In the genomic region with DNA sequence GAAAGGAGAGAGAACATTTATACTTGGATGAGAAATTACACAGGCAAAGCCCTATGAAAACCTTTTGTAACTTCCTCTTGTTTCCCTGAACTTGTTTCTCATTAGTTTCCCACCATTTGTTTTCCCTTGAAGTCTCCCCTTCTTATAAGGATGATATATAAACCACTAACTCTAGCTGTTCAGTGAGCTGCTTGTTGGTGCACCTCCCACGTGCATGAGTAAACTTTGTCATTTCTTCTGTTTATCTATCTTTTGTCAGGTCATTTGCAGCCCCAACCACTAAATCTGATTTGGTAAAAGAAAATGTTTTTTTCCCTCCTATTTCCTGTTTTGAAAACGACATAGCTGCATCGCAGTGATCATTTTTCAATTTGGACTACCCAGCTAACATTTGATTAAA, we compare ENCODE assay signal across 19 cellular contexts.
DNase-seq lines count a peak whose midpoint lies in the region; TF ChIP-seq lines count a peak whose summit lies in the region.
"Had no signal": no experiment of that assay in that cellular context is flagged by ENCODE, and none has a peak within 500 bp of the region (broad histone marks: within the 10 kb centered on the region; RNA-seq: fewer than 3 reads in every experiment).

No MANE protein-coding gene starts in this region.

- intact Hi-C loops in PC-9 (cut with micrococcal nuclease; ENCODE audit: unreplicated experiment), result no loop called here

- H3K4me3 Mint-ChIP-seq in mesothelial cell of epicardium, result no peak overlapping the region
- H3K4me3 Mint-ChIP-seq in glutamatergic neuron (ENCODE audit: unreplicated experiment), result no peak overlapping the region
- H3K4me3 Mint-ChIP-seq: CD8-positive, alpha-beta memory T cell had no signal

- BruUV-seq in PC-9 (replicated peaks; lab: Mats Ljungman, UMichigan), result no TSS peak

- H3K36me3 Mint-ChIP-seq in mesothelial cell of epicardium, result no peaks in the 10 kb centered on the region
- H3K36me3 Mint-ChIP-seq in glutamatergic neuron (ENCODE audit: unreplicated experiment), result no peaks in the 10 kb centered on the region
- H3K36me3 Mint-ChIP-seq: CD8-positive, alpha-beta memory T cell had no signal

- no peak overlapping the region for H3K27ac ChIP-seq in PC-9
- H3K27ac ChIP-seq in brain microvascular endothelial cell, result peak overlapping the region; percentile 62
- H3K27ac ChIP-seq: BLaER1 treated with 17β-estradiol and CSF1 and Interleukin-3, amounts not matched to agents 10 nM and 100 nM; Peyer's patch had no signal

- CTCF ChIA-PET in PC-9 (lab: Charles Lee), result no interaction called here

- peaks cover 2% of the 10 kb centered on the region for H3K27me3 Mint-ChIP-seq in mesothelial cell of epicardium (ENCODE audit: low read depth)
- H3K27me3 Mint-ChIP-seq in glutamatergic neuron (ENCODE audit: unreplicated experiment), result no peaks in the 10 kb centered on the region
- H3K27me3 Mint-ChIP-seq: CD8-positive, alpha-beta memory T cell had no signal

- H3K4me1 ChIP-seq in PC-9 (replicated peaks; ENCODE audit: insufficient read depth), result no peaks in the 10 kb centered on the region
- H3K4me1 ChIP-seq: BLaER1 treated with 17β-estradiol and CSF1 and Interleukin-3, amounts not matched to agents 10 nM and 100 nM; Peyer's patch had no signal

- H2AFZ ChIP-seq in PC-9, result 0 out of 2 replicates have a peak overlapping the region, but pooled peaks have one; percentile 55

- in situ Hi-C loops in brain microvascular endothelial cell (cut with HindIII; ENCODE audit: low pct_ligation_motif_present, low sequenced_read_pairs), result no loop called here

- no peaks in the 10 kb centered on the region for H3K9me3 ChIP-seq in PC-9 (ENCODE audit: insufficient read depth, low read depth)
- H3K9me3 ChIP-seq: BLaER1 treated with 17β-estradiol and CSF1 and Interleukin-3, amounts not matched to agents 10 nM and 100 nM; Peyer's patch had no signal

- DNase-seq in EL, result peak; percentile 3
- DNase-seq in PC-9, result no peak
- DNase-seq in brain microvascular endothelial cell, result peak; percentile 11
- no peak for DNase-seq in mesothelial cell of epicardium (ENCODE audit: low spot score in 2 of 2, unreplicated experiment in 2 of 2)
- no peak for DNase-seq in NCI-H2196 treated with DMSO at 0.1 percent for 48 hours (lab: John Stamatoyannopoulos, UW; ENCODE audit: unreplicated experiment)
- DNase-seq in glutamatergic neuron, result no peak
- no peak for DNase-seq in COLO829 (ENCODE audit: low spot score)
- no peak for DNase-seq in NCI-H774 (lab: John Stamatoyannopoulos, UW)
- DNase-seq: CD8-positive, alpha-beta memory T cell; DMS 273 treated with DMSO at 0.1 percent for 48 hours; KBM-7; NCI-H1436; NCI-H2029; NCI-H2171 treated with DMSO at 0.1 percent for 48 hours; NCI-H510A; NCI-H82; Peyer's patch; Right ventricle myocardium superior had no signal

- H3K9me2 ChIP-seq in PC-9 (ENCODE audit: insufficient read depth), result no peaks in the 10 kb centered on the region; the same call in 1 of the 2 replicates

- no peaks in the 10 kb centered on the region for H4K20me1 ChIP-seq in PC-9 (ENCODE audit: insufficient read depth)
- H4K20me1 ChIP-seq: BLaER1 treated with 17β-estradiol and CSF1 and Interleukin-3, amounts not matched to agents 10 nM and 100 nM had no signal

- H3K27me3 ChIP-seq in PC-9 (ENCODE audit: insufficient read depth, low read depth) (no peaks in the 10 kb centered on the region), brain microvascular endothelial cell (replicated peaks) (no peaks in the 10 kb centered on the region)
- H3K27me3 ChIP-seq: BLaER1 treated with 17β-estradiol and CSF1 and Interleukin-3, amounts not matched to agents 10 nM and 100 nM; Peyer's patch had no signal

- H3K79me2 ChIP-seq in PC-9 (ENCODE audit: low read depth), result no peaks in the 10 kb centered on the region

- H3K27ac Mint-ChIP-seq in mesothelial cell of epicardium (peak overlapping the region; percentile 40), glutamatergic neuron (ENCODE audit: unreplicated experiment) (no peak overlapping the region)
- H3K27ac Mint-ChIP-seq: CD8-positive, alpha-beta memory T cell had no signal

- no peak overlapping the region for H3K4me3 ChIP-seq in PC-9
- no peak overlapping the region for H3K4me3 ChIP-seq in brain microvascular endothelial cell (ENCODE audit: low read depth, low read length)
- H3K4me3 ChIP-seq: BLaER1 treated with 17β-estradiol and CSF1 and Interleukin-3, amounts not matched to agents 10 nM and 100 nM; Peyer's patch had no signal

- H3K4me1 Mint-ChIP-seq in mesothelial cell of epicardium, result peaks cover 19% of the 10 kb centered on the region
- no peaks in the 10 kb centered on the region for H3K4me1 Mint-ChIP-seq in glutamatergic neuron (ENCODE audit: low read depth, unreplicated experiment)
- H3K4me1 Mint-ChIP-seq: CD8-positive, alpha-beta memory T cell had no signal

- H3F3A ChIP-seq in PC-9 (ENCODE audit: insufficient read depth, low read depth), result no peaks in the 10 kb centered on the region

- no peak overlapping the region for H3K4me2 ChIP-seq in PC-9
- H3K4me2 ChIP-seq: BLaER1 treated with 17β-estradiol and CSF1 and Interleukin-3, amounts not matched to agents 10 nM and 100 nM had no signal

- TF ChIP-seq CTCF in PC-9 (conservative IDR thresholded peaks at IDR 0.05) (no peak), brain microvascular endothelial cell (IDR thresholded peaks at IDR 0.05; ENCODE audit: low read depth, low read length, missing control alignments) (no peak), mesothelial cell of epicardium (IDR thresholded peaks at IDR 0.05; ENCODE audit: unreplicated experiment) (no peak), glutamatergic neuron (IDR thresholded peaks at IDR 0.05; ENCODE audit: partially characterized antibody, unreplicated experiment) (no peak)

- H3K9me3 Mint-ChIP-seq in mesothelial cell of epicardium (peaks cover 7% of the 10 kb centered on the region), glutamatergic neuron (ENCODE audit: unreplicated experiment) (no peaks in the 10 kb centered on the region)

- POLR2A ChIA-PET in PC-9 (lab: Charles Lee; ENCODE audit: unreplicated experiment), result no interaction called here

- no peaks in the 10 kb centered on the region for H3K36me3 ChIP-seq in PC-9 (ENCODE audit: low read depth)
- H3K36me3 ChIP-seq in brain microvascular endothelial cell (replicated peaks), result no peaks in the 10 kb centered on the region
- H3K36me3 ChIP-seq: BLaER1 treated with 17β-estradiol and CSF1 and Interleukin-3, amounts not matched to agents 10 nM and 100 nM; Peyer's patch had no signal

Comparison
In these comparisons a context has a peak if more than half of its experiments do, and no peak if none do; other contexts are left out.
1. DNase-seq: peak in EL (single experiment) and brain microvascular endothelial cell (single experiment); none in PC-9 (0 of 2), mesothelial cell of epicardium (0 of 2), NCI-H2196 treated with DMSO at 0.1 percent for 48 hours (single experiment), glutamatergic neuron (single experiment), COLO829 (single experiment) and NCI-H774 (single experiment).